19 cellular contexts compared by ENCODE assay signal in genomic region chr1:6158181-6158580, GRCh38. TPM values are rescaled to one million over a fixed set of nuclear protein-coding genes. Genes with fewer than 3 reads are reported as not detected.
DNase-seq lines count a peak whose midpoint lies in the region; ATAC-seq, FAIRE-seq and TF ChIP-seq lines count a peak whose summit lies in the region.
"Had no signal": no experiment of that assay in that cellular context is flagged by ENCODE, and none has a peak within 500 bp of the region (broad histone marks: within the 10 kb centered on the region; RNA-seq: fewer than 3 reads in every experiment).

No MANE protein-coding gene starts in this region.

- intact Hi-C loops in HepG2 (cut with micrococcal nuclease; ENCODE audit: unreplicated experiment): no loop called here
- intact Hi-C loops in right lobe of liver (cut with DNase I): no loop called here
- intact Hi-C loops in Panc1 (cut with micrococcal nuclease; ENCODE audit: unreplicated experiment): no loop called here

- TF ChIP-seq RAD21 in HepG2 (CRISPR knock-in tag; IDR thresholded peaks at IDR 0.05): no peak

- in situ Hi-C loops in HepG2 (cut with HindIII; ENCODE audit: extremely low pct_ligation_motif_present, low pct_unique_long_range_greater_than_20kb): no loop called here
- in situ Hi-C loops in Panc1 (cut with HindIII; ENCODE audit: low pct_unique_long_range_greater_than_20kb, low sequenced_read_pairs): no loop called here

- no peak overlapping the region for H2AFZ ChIP-seq in HepG2 (ENCODE audit: low read length)
- H2AFZ ChIP-seq: GM23338 had no signal

- H3K79me2 ChIP-seq in HepG2 (ENCODE audit: insufficient read depth, low read length): no peaks in the 10 kb centered on the region

- FAIRE-seq in HepG2 (lab: Jason Lieb, UNC): no peak
- FAIRE-seq: GM12878 had no signal

- DNase-seq in HepG2 (ENCODE audit: low spot score) (no peak), right lobe of liver (no peak), Panc1 (ENCODE audit: low read depth, low spot score) (no peak), epithelial cell of prostate (ENCODE audit: low read depth, low spot score) (no peak), D341Med (ENCODE audit: low spot score) (no peak), WERI-Rb-1 (no peak)
- no peak for DNase-seq in activated CD4-positive, CD25-positive, alpha-beta regulatory T cell (lab: John Stamatoyannopoulos, UW)
- DNase-seq: BE2C; CD4-positive, alpha-beta T cell; Kasumi-1; MM.1S; NCI-H1092; NCI-H2029 treated with DMSO at 0.1 percent for 48 hours; Right ventricle myocardium superior had no signal

- TF ChIP-seq POLR2A in HepG2 (IDR thresholded peaks at IDR 0.05; ENCODE audit: insufficient read depth in 1 of 2, low read depth in 2 of 2, low read length in 2 of 2) (no peak), right lobe of liver (IDR thresholded peaks at IDR 0.05) (no peak)

- POLR2A ChIA-PET in HepG2 (lab: Yijun Ruan, JAX): interaction anchor here (1.1 kb wide), 1 partner anchor 18 kb away, joined by 3 read pairs; no protein-coding TSS in a partner anchor
- POLR2A ChIA-PET in Panc1 (lab: Charles Lee): no interaction called here

- H4K20me1 ChIP-seq in HepG2 (ENCODE audit: insufficient read depth, low read length): peaks cover 6% of the 10 kb centered on the region

- H3K4me1 ChIP-seq in HepG2 (ENCODE audit: insufficient read depth, low read length) (peaks cover 22% of the 10 kb centered on the region), right lobe of liver (no peaks in the 10 kb centered on the region), Panc1 (ENCODE audit: control insufficient read depth, insufficient read depth, low read length) (peaks cover 23% of the 10 kb centered on the region)
- H3K4me1 ChIP-seq: BE2C had no signal

- BruUV-seq in HepG2 (replicated peaks; lab: Mats Ljungman, UMichigan) (no TSS peak), Panc1 (replicated peaks; lab: Mats Ljungman, UMichigan) (no TSS peak)

- no peak for TF ChIP-seq CTCF in HepG2 (CRISPR knock-in tag; IDR thresholded peaks at IDR 0.05)
- no peak for TF ChIP-seq CTCF in right lobe of liver (IDR thresholded peaks at IDR 0.05)
- TF ChIP-seq CTCF in Panc1 (IDR thresholded peaks at IDR 0.05): no peak
- TF ChIP-seq CTCF in WERI-Rb-1 (IDR thresholded peaks at IDR 0.05; ENCODE audit: low read depth, low read length): no peak

- WGBS in HepG2 (ENCODE audit: low lambda C conversion rate): 37% methylated on average over 7 of the region's 8 CpGs
- whole genome bisulfite sequencing in right lobe of liver (ENCODE audit: insufficient coverage, low coverage, low lambda C conversion rate, missing lambda C conversion rate): 68% methylated on average over 3 of the region's 8 CpGs

- CTCF ChIA-PET in HepG2 (lab: Yijun Ruan, JAX; ENCODE audit: low intra/inter-chr PET ratio, low total read pairs) (no interaction called here), Panc1 (lab: Charles Lee) (interaction anchor here (0.5 to 0.8 kb wide), 4 partner anchors 27 to 320 kb away, joined by 3 to 12 read pairs (median 3); no protein-coding TSS in a partner anchor)

- H3K27me3 ChIP-seq in HepG2 (ENCODE audit: control insufficient read depth in 1 of 2, insufficient read depth in 2 of 2, low read length in 2 of 2): peaks cover 18 to 60% of the 10 kb centered on the region in 2 experiments
- no peaks in the 10 kb centered on the region for H3K27me3 ChIP-seq in right lobe of liver
- no peaks in the 10 kb centered on the region for H3K27me3 ChIP-seq in Panc1 (ENCODE audit: control insufficient read depth, insufficient read depth, low read length)
- no peaks in the 10 kb centered on the region for H3K27me3 ChIP-seq in WERI-Rb-1 (ENCODE audit: insufficient read depth, low read depth, severe bottlenecking)
- H3K27me3 ChIP-seq: BE2C, Peyer's patch had no signal

- H3K27ac ChIP-seq in HepG2 (ENCODE audit: extremely low read length, insufficient read depth, low read length) (no peak overlapping the region), right lobe of liver (no peak overlapping the region), Panc1 (ENCODE audit: low read length) (peak overlapping the region; percentile 83), epithelial cell of prostate (peak overlapping the region; percentile 49), WERI-Rb-1 (no peak overlapping the region)
- H3K27ac ChIP-seq: Peyer's patch had no signal

- TF ChIP-seq EP300 in HepG2 (IDR thresholded peaks at IDR 0.05; ENCODE audit: low read depth in 2 of 2, low read length in 2 of 2) (no peak), HepG2 (CRISPR knock-in tag; IDR thresholded peaks at IDR 0.05; ENCODE audit: borderline replicate concordance) (no peak)

- ATAC-seq in HepG2 (peak; percentile 48; the same call in 2 of the 3 replicates), right lobe of liver (no peak), Panc1 (no peak; the same call in 1 of the 2 replicates), HG03565 (IDR thresholded peaks at IDR 0.05; ENCODE audit: unreplicated experiment) (no peak)
- ATAC-seq: GM12878, GM23338 had no signal

- peak overlapping the region; percentile 56 for H3K4me2 ChIP-seq in HepG2 (ENCODE audit: low read depth, low read length)
- H3K4me2 ChIP-seq: GM23338 had no signal

- H3K36me3 ChIP-seq in HepG2 (replicated peaks in 1 of 2; ENCODE audit: control insufficient read depth in 1 of 2, insufficient read depth in 2 of 2, low read length in 2 of 2) (no peaks in the 10 kb centered on the region), right lobe of liver (no peaks in the 10 kb centered on the region), Panc1 (ENCODE audit: control insufficient read depth, insufficient read depth, low read length) (no peaks in the 10 kb centered on the region), WERI-Rb-1 (no peaks in the 10 kb centered on the region)
- H3K36me3 ChIP-seq: BE2C, Peyer's patch had no signal

- H3K4me3 ChIP-seq in HepG2 (replicated peaks in 1 of 3; ENCODE audit: insufficient read depth in 1 of 3, low read depth in 2 of 3, low read length in 3 of 3): no peak overlapping the region
- H3K4me3 ChIP-seq in right lobe of liver: no peak overlapping the region
- H3K4me3 ChIP-seq in Panc1 (ENCODE audit: low read depth in 2 of 2, low read length in 2 of 2): no peak overlapping the region
- no peak overlapping the region for H3K4me3 ChIP-seq in WERI-Rb-1 (ENCODE audit: low read depth, low read length)
- H3K4me3 ChIP-seq: GM12878, GM23338, Peyer's patch had no signal

- H3K9me3 ChIP-seq in HepG2 (ENCODE audit: low read length): no peaks in the 10 kb centered on the region
- H3K9me3 ChIP-seq in right lobe of liver: no peaks in the 10 kb centered on the region
- no peaks in the 10 kb centered on the region for H3K9me3 ChIP-seq in Panc1 (ENCODE audit: control insufficient read depth, insufficient read depth, low read depth, low read length)
- H3K9me3 ChIP-seq in WERI-Rb-1 (ENCODE audit: severe bottlenecking): no peaks in the 10 kb centered on the region
- H3K9me3 ChIP-seq: BE2C, Peyer's patch had no signal

- H3K9ac ChIP-seq in HepG2 (ENCODE audit: insufficient read depth, low read depth, low read length): no peak overlapping the region

RNA-seq across cellular contexts. Expression of gene CHD5, which starts 21.9 kb away (rescaled TPM):
- 0.02 TPM in 1 of 2 replicates, not detected in the other for total RNA-seq in HepG2 (2016; rRNA removed; fragmentation: Illumina TruSeq; extraction: Trizol)
- total RNA-seq in HepG2 (2016; cell fraction: cytosol; rRNA removed; fragmentation: Illumina TruSeq; extraction: Trizol; ENCODE audit: low read depth): not detected in 2 replicates
- total RNA-seq in HepG2 (2016; cell fraction: insoluble cytoplasmic fraction; rRNA removed; fragmentation: Illumina TruSeq; extraction: Trizol): 0.11 TPM in 1 of 2 replicates, not detected in the other
- not detected in 2 replicates for total RNA-seq in HepG2 (2016; cell fraction: membrane; rRNA removed; fragmentation: Illumina TruSeq; extraction: Trizol)
- 0.09 TPM in 1 of 2 replicates, not detected in the other for total RNA-seq in HepG2 (2016; cell fraction: nucleus; rRNA removed; fragmentation: Illumina TruSeq; extraction: Trizol)
- 0.09 and 0.21 TPM in 2 replicates for polyA plus RNA-seq in HepG2 (2011; rRNA removed)
- 0.03 TPM in 1 of 2 replicates, not detected in the other for polyA plus RNA-seq in HepG2 (2011; cell fraction: cytosol; rRNA removed)
- polyA plus RNA-seq in HepG2 (2011; cell fraction: nucleus; rRNA removed): 0.42 and 0.51 TPM in 2 replicates
- polyA plus RNA-seq in HepG2 (2012): 0.03 and 0.05 TPM in 2 replicates
- not detected in 2 replicates for polyA plus RNA-seq in HepG2 (2016; cell fraction: cytosol; fragmentation: Illumina TruSeq; extraction: Trizol; ENCODE audit: low read depth)
- not detected in 2 replicates for polyA plus RNA-seq in HepG2 (2016; cell fraction: insoluble cytoplasmic fraction; fragmentation: Illumina TruSeq; extraction: Trizol; ENCODE audit: low read depth)
- polyA plus RNA-seq in HepG2 (2016; cell fraction: membrane; fragmentation: Illumina TruSeq; extraction: Trizol; ENCODE audit: low read depth): not detected in 2 replicates
- polyA plus RNA-seq in HepG2 (2016; cell fraction: nucleus; fragmentation: Illumina TruSeq; extraction: Trizol; ENCODE audit: insufficient read depth, low read depth): 0.10 and 0.29 TPM in 2 replicates
- polyA minus RNA-seq in HepG2 (2011; rRNA and poly(A)+ RNA removed; ENCODE audit: low replicate concordance): 0.10 and 0.56 TPM in 2 replicates
- not detected in 2 replicates for polyA minus RNA-seq in HepG2 (2011; cell fraction: cytosol; rRNA and poly(A)+ RNA removed)
- 0.13 and 0.50 TPM in 2 replicates for polyA minus RNA-seq in HepG2 (2011; cell fraction: nucleus; rRNA and poly(A)+ RNA removed)
- total RNA-seq in right lobe of liver: not detected
- total RNA-seq in Panc1 (2021; ENCODE audit: unreplicated experiment): 62.9 TPM
- 72.6 TPM for polyA plus RNA-seq in Panc1 (2012; ENCODE audit: insufficient read length)
- total RNA-seq: Right ventricle myocardium superior had no signal
- polyA plus RNA-seq: IgD-negative memory B cell had no signal

RNA-seq across cellular contexts. Expression of gene RPL22, which starts 41.2 kb away (rescaled TPM):
- total RNA-seq in HepG2 (2016; rRNA removed; fragmentation: Illumina TruSeq; extraction: Trizol): 545 and 787 TPM in 2 replicates
- total RNA-seq in HepG2 (2016; cell fraction: cytosol; rRNA removed; fragmentation: Illumina TruSeq; extraction: Trizol; ENCODE audit: low read depth): 342 and 387 TPM in 2 replicates
- total RNA-seq in HepG2 (2016; cell fraction: insoluble cytoplasmic fraction; rRNA removed; fragmentation: Illumina TruSeq; extraction: Trizol): 525 and 788 TPM in 2 replicates
- 707 and 829 TPM in 2 replicates for total RNA-seq in HepG2 (2016; cell fraction: membrane; rRNA removed; fragmentation: Illumina TruSeq; extraction: Trizol)
- 180 and 186 TPM in 2 replicates for total RNA-seq in HepG2 (2016; cell fraction: nucleus; rRNA removed; fragmentation: Illumina TruSeq; extraction: Trizol)
- polyA plus RNA-seq in HepG2 (2011; rRNA removed): 146 and 214 TPM in 2 replicates
- polyA plus RNA-seq in HepG2 (2011; cell fraction: cytosol; rRNA removed): 92.5 and 127 TPM in 2 replicates
- polyA plus RNA-seq in HepG2 (2011; cell fraction: nucleus; rRNA removed): 29.2 and 40.5 TPM in 2 replicates
- 1,228 and 1,771 TPM in 2 replicates for polyA plus RNA-seq in HepG2 (2012)
- polyA plus RNA-seq in HepG2 (2016; cell fraction: cytosol; fragmentation: Illumina TruSeq; extraction: Trizol; ENCODE audit: low read depth): 1,048 and 1,064 TPM in 2 replicates
- polyA plus RNA-seq in HepG2 (2016; cell fraction: insoluble cytoplasmic fraction; fragmentation: Illumina TruSeq; extraction: Trizol; ENCODE audit: low read depth): 1,078 and 1,177 TPM in 2 replicates
- polyA plus RNA-seq in HepG2 (2016; cell fraction: membrane; fragmentation: Illumina TruSeq; extraction: Trizol; ENCODE audit: low read depth): 1,296 and 1,373 TPM in 2 replicates
- 473 and 475 TPM in 2 replicates for polyA plus RNA-seq in HepG2 (2016; cell fraction: nucleus; fragmentation: Illumina TruSeq; extraction: Trizol; ENCODE audit: insufficient read depth, low read depth)
- 12.9 and 31.5 TPM in 2 replicates for polyA minus RNA-seq in HepG2 (2011; rRNA and poly(A)+ RNA removed; ENCODE audit: low replicate concordance)
- 48.1 and 62.3 TPM in 2 replicates for polyA minus RNA-seq in HepG2 (2011; cell fraction: cytosol; rRNA and poly(A)+ RNA removed)
- polyA minus RNA-seq in HepG2 (2011; cell fraction: nucleus; rRNA and poly(A)+ RNA removed): 53.2 and 59.9 TPM in 2 replicates
- total RNA-seq in right lobe of liver: 100 to 1,000 TPM in 4 of 6 experiments, 10 to 100 TPM in 2; 45.4 to 156 (median 134) TPM
- total RNA-seq in Panc1 (2021; ENCODE audit: unreplicated experiment): 309 TPM
- polyA plus RNA-seq in Panc1 (2012; ENCODE audit: insufficient read length): 319 TPM

RNA-seq across cellular contexts. Expression of gene RNF207, which starts 47.7 kb away (rescaled TPM):
- 1.7 and 9.8 TPM in 2 replicates for total RNA-seq in HepG2 (2016; rRNA removed; fragmentation: Illumina TruSeq; extraction: Trizol)
- 2.0 and 3.0 TPM in 2 replicates for total RNA-seq in HepG2 (2016; cell fraction: cytosol; rRNA removed; fragmentation: Illumina TruSeq; extraction: Trizol; ENCODE audit: low read depth)
- 2.1 and 8.9 TPM in 2 replicates for total RNA-seq in HepG2 (2016; cell fraction: insoluble cytoplasmic fraction; rRNA removed; fragmentation: Illumina TruSeq; extraction: Trizol)
- total RNA-seq in HepG2 (2016; cell fraction: membrane; rRNA removed; fragmentation: Illumina TruSeq; extraction: Trizol): 2.4 and 2.5 TPM in 2 replicates
- 14.8 and 17.7 TPM in 2 replicates for total RNA-seq in HepG2 (2016; cell fraction: nucleus; rRNA removed; fragmentation: Illumina TruSeq; extraction: Trizol)
- polyA plus RNA-seq in HepG2 (2011; rRNA removed): 15.9 and 17.9 TPM in 2 replicates
- polyA plus RNA-seq in HepG2 (2011; cell fraction: cytosol; rRNA removed): 3.1 and 5.5 TPM in 2 replicates
- 282 and 411 TPM in 2 replicates for polyA plus RNA-seq in HepG2 (2011; cell fraction: nucleus; rRNA removed)
- polyA plus RNA-seq in HepG2 (2012): 3.9 and 4.0 TPM in 2 replicates
- polyA plus RNA-seq in HepG2 (2016; cell fraction: cytosol; fragmentation: Illumina TruSeq; extraction: Trizol; ENCODE audit: low read depth): 0.45 and 0.62 TPM in 2 replicates
- polyA plus RNA-seq in HepG2 (2016; cell fraction: insoluble cytoplasmic fraction; fragmentation: Illumina TruSeq; extraction: Trizol; ENCODE audit: low read depth): 1.8 and 3.9 TPM in 2 replicates
- 0.85 and 1.2 TPM in 2 replicates for polyA plus RNA-seq in HepG2 (2016; cell fraction: membrane; fragmentation: Illumina TruSeq; extraction: Trizol; ENCODE audit: low read depth)
- polyA plus RNA-seq in HepG2 (2016; cell fraction: nucleus; fragmentation: Illumina TruSeq; extraction: Trizol; ENCODE audit: insufficient read depth, low read depth): 47.0 and 48.9 TPM in 2 replicates
- 16.5 and 27.5 TPM in 2 replicates for polyA minus RNA-seq in HepG2 (2011; rRNA and poly(A)+ RNA removed; ENCODE audit: low replicate concordance)
- 2.5 TPM in 2 replicates for polyA minus RNA-seq in HepG2 (2011; cell fraction: cytosol; rRNA and poly(A)+ RNA removed)
- 30.0 and 38.2 TPM in 2 replicates for polyA minus RNA-seq in HepG2 (2011; cell fraction: nucleus; rRNA and poly(A)+ RNA removed)
- total RNA-seq in right lobe of liver: 10 to 100 TPM in 5 of 6 experiments, 1 to 10 TPM in 1; 8.4 to 20.5 (median 14.4) TPM
- total RNA-seq in Panc1 (2021; ENCODE audit: unreplicated experiment): 115 TPM
- polyA plus RNA-seq in Panc1 (2012; ENCODE audit: insufficient read length): 84.5 TPM

Comparison
In these comparisons a context has a peak if more than half of its experiments do, and no peak if none do; other contexts are left out.
1. H3K27ac ChIP-seq: peak in Panc1 (single experiment) and epithelial cell of prostate (single experiment); none in HepG2 (single experiment), right lobe of liver (0 of 3) and WERI-Rb-1 (single experiment).
2. RNA of gene CHD5, which starts 21.9 kb away (total RNA-seq): 62.9 TPM in Panc1 (single experiment); not detected in right lobe of liver and 0.02 to 0.11 TPM in HepG2; every median in the first group is over 10 times any median in the second.